ENCODE assay signal across 8 cellular contexts in the genomic region with DNA sequence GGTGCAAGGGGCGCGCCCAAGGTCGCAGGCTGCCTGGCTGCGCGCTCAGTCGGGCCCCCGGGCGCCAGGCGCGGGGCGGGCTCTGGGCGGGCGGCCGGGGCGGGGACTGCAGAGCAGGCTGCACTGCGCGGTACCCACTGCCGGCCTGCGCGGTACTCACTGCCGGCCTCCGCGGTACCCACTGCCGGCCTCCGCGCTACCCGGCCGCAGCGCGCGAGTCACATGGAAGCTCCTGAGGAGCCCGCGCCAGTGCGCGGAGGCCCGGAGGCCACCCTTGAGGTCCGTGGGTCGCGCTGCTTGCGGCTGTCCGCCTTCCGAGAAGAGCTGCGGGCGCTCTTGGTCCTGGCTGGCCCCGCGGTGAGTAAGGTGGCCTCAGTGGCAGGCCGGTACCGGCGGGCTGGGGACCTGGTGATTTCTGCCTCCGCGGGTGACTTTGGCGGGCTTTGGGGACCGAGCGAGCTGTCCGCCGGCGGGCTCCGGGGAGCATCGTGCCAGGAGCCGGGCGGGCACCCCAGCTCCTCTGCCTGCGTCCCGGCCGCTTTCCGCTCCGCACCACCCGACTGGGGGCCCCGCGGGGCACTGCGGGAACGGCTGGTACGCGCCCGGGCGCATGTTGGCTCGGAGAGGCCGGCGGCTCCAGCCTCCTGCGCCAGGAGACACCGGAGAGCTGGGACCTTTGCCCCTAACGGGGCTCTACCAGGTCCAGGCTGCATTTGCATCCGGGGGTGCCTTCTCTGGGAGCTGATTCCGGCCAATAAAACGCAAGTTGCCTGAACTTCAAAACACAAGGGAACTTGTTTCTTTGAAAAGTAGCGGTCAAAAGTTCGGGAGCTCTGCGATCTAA. TPM values are rescaled to one million over a fixed set of nuclear protein-coding genes. Genes with fewer than 3 reads are reported as not detected.
DNase-seq lines count a peak whose midpoint lies in the region; TF ChIP-seq lines count a peak whose summit lies in the region.

A gene with protein sequence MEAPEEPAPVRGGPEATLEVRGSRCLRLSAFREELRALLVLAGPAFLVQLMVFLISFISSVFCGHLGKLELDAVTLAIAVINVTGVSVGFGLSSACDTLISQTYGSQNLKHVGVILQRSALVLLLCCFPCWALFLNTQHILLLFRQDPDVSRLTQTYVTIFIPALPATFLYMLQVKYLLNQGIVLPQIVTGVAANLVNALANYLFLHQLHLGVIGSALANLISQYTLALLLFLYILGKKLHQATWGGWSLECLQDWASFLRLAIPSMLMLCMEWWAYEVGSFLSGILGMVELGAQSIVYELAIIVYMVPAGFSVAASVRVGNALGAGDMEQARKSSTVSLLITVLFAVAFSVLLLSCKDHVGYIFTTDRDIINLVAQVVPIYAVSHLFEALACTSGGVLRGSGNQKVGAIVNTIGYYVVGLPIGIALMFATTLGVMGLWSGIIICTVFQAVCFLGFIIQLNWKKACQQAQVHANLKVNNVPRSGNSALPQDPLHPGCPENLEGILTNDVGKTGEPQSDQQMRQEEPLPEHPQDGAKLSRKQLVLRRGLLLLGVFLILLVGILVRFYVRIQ (plus strand): TSS at position 137 of the 844 bp plus-strand sequence. CDS start 86 bp downstream, at position 223.

- no peak within 1 kb of the TSS for H3K18ac ChIP-seq in trophoblast cell (ENCODE audit: low read length)

- H3K9me3 ChIP-seq in A673 (ENCODE audit: low read depth, low read length, poor library complexity, severe bottlenecking) = no peaks in the 10 kb centered on the region
- H3K9me3 ChIP-seq in GM23248 (ENCODE audit: low read depth) = no peaks in the 10 kb centered on the region
- H3K9me3 ChIP-seq in cardiac muscle cell (ENCODE audit: low read depth) = no peaks in the 10 kb centered on the region
- no peaks in the 10 kb centered on the region for H3K9me3 ChIP-seq in trophoblast cell (ENCODE audit: insufficient read depth, low read depth, low read length)

- no peaks in the 10 kb centered on the region for H3K79me1 ChIP-seq in trophoblast cell (ENCODE audit: low read length)

- POLR2A ChIA-PET in A673 (lab: Charles Lee; ENCODE audit: low non-redundant PET) = no interaction called here

- no peaks in the 10 kb centered on the region for H3K79me2 ChIP-seq in GM23248 (ENCODE audit: insufficient read depth)
- no peaks in the 10 kb centered on the region for H3K79me2 ChIP-seq in trophoblast cell (ENCODE audit: control insufficient read depth, insufficient read depth, low read length, poor library complexity)

- H3K9me2 ChIP-seq in GM23248 (ENCODE audit: insufficient read depth) = no peaks in the 10 kb centered on the region

- no peak within 1 kb of the TSS for H2BK12ac ChIP-seq in trophoblast cell (ENCODE audit: low read length)

- no peak within 1 kb of the TSS for H2BK120ac ChIP-seq in trophoblast cell (ENCODE audit: insufficient read depth, low read length, poor library complexity)

- H3K27me3 ChIP-seq in A673 (replicated peaks; ENCODE audit: insufficient read depth, low read depth, low read length, poor library complexity) (peaks cover 13% of the 10 kb centered on the region), GM23248 (replicated peaks; ENCODE audit: insufficient read depth) (no peaks in the 10 kb centered on the region; the same call in 1 of the 2 replicates), cardiac muscle cell (peaks cover 2% of the 10 kb centered on the region), trophoblast cell (ENCODE audit: insufficient read depth, low read length) (peaks cover 22% of the 10 kb centered on the region)

- no peak within 1 kb of the TSS for H4K91ac ChIP-seq in trophoblast cell (ENCODE audit: low read depth, low read length)

- no peak within 1 kb of the TSS for H3K9ac ChIP-seq in GM23248
- no peak within 1 kb of the TSS for H3K9ac ChIP-seq in trophoblast cell (ENCODE audit: low read length)

- no TSS peak for BruUV-seq in A673 (replicated peaks; lab: Mats Ljungman, UMichigan)

- no peaks in the 10 kb centered on the region for H3F3A ChIP-seq in GM23248 (ENCODE audit: insufficient read depth)

- in situ Hi-C loops in GM23248 (cut with MboI) = no loop called here

- peak within 1 kb of the TSS; percentile 81 for H3K4me2 ChIP-seq in GM23248 (ENCODE audit: unreplicated experiment)
- H3K4me2 ChIP-seq in trophoblast cell (ENCODE audit: low read length) = peak within 1 kb of the TSS; percentile 79

- H3K9me3 Mint-ChIP-seq in activated T-cell treated with anti-CD3 and anti-CD28 coated beads, Interleukin-2, amount 50 U/mL, for 24 hours = no peaks in the 10 kb centered on the region

- H2AK5ac ChIP-seq in trophoblast cell (ENCODE audit: low read length) = no peak within 1 kb of the TSS

- no peak within 1 kb of the TSS for H3K23ac ChIP-seq in trophoblast cell (ENCODE audit: low read length)

- CTCF ChIA-PET in A673 (lab: Charles Lee) = no interaction called here

- DNase-seq in A673 (ENCODE audit: low spot score) (peak; percentile 26), GM23248 (peak; percentile 61), cardiac muscle cell (ENCODE audit: low read depth in 1 of 2, low spot score in 1 of 2) (peak; percentile 27 to 66), trophoblast cell (peak in 1 of 2 donors; percentile 32), NCI-H2029 (lab: John Stamatoyannopoulos, UW) (no peak), KG1 (lab: John Stamatoyannopoulos, UW) (no peak), GOT3 (lab: John Stamatoyannopoulos, UW) (no peak)
- DNase-seq in activated T-cell treated with anti-CD3 and anti-CD28 coated beads, Interleukin-2, amount 50 U/mL, for 24 hours = peak; percentile 47

- peak within 1 kb of the TSS; percentile 80 for H2AFZ ChIP-seq in GM23248
- no peak within 1 kb of the TSS for H2AFZ ChIP-seq in trophoblast cell (ENCODE audit: insufficient read depth, low read length, poor library complexity)

- H3K4me1 Mint-ChIP-seq in activated T-cell treated with anti-CD3 and anti-CD28 coated beads, Interleukin-2, amount 50 U/mL, for 24 hours (ENCODE audit: low read depth) = peaks cover 14% of the 10 kb centered on the region

- H3K27ac ChIP-seq in A673 (ENCODE audit: low read depth, low read length, poor library complexity, severe bottlenecking) = no peak within 1 kb of the TSS
- H3K27ac ChIP-seq in GM23248 = no peak within 1 kb of the TSS
- no peak within 1 kb of the TSS for H3K27ac ChIP-seq in cardiac muscle cell
- no peak within 1 kb of the TSS for H3K27ac ChIP-seq in trophoblast cell (ENCODE audit: low read depth, low read length)

- TF ChIP-seq CTCF in A673 (conservative IDR thresholded peaks at IDR 0.05; ENCODE audit: low read depth, low read length) (no peak), cardiac muscle cell (IDR thresholded peaks at IDR 0.05; ENCODE audit: low read depth, low read length) (no peak)

- peak within 1 kb of the TSS; percentile 57 for H3K4me3 ChIP-seq in A673 (ENCODE audit: low read depth, low read length, poor library complexity, severe bottlenecking)
- H3K4me3 ChIP-seq in GM23248 = peak within 1 kb of the TSS; percentile 66
- H3K4me3 ChIP-seq in cardiac muscle cell = peak within 1 kb of the TSS; percentile 60
- peak within 1 kb of the TSS; percentile 58 for H3K4me3 ChIP-seq in trophoblast cell (ENCODE audit: low read depth, low read length)

- no peak within 1 kb of the TSS for H4K8ac ChIP-seq in trophoblast cell (ENCODE audit: low read depth, low read length)

- H3K27ac Mint-ChIP-seq in activated T-cell treated with anti-CD3 and anti-CD28 coated beads, Interleukin-2, amount 50 U/mL, for 24 hours = no peak within 1 kb of the TSS

- no peaks in the 10 kb centered on the region for H3K36me3 Mint-ChIP-seq in activated T-cell treated with anti-CD3 and anti-CD28 coated beads, Interleukin-2, amount 50 U/mL, for 24 hours (ENCODE audit: low read depth)

- H3K27me3 Mint-ChIP-seq in activated T-cell treated with anti-CD3 and anti-CD28 coated beads, Interleukin-2, amount 50 U/mL, for 24 hours = peaks cover 61% of the 10 kb centered on the region

- no peaks in the 10 kb centered on the region for H4K20me1 ChIP-seq in GM23248 (ENCODE audit: insufficient read depth)

- H4K12ac ChIP-seq in trophoblast cell (ENCODE audit: low read depth, low read length) = no peak within 1 kb of the TSS

- no peak within 1 kb of the TSS for H3K4ac ChIP-seq in trophoblast cell (ENCODE audit: low read depth, low read length)

- H2BK5ac ChIP-seq in trophoblast cell (ENCODE audit: low read depth, low read length, poor library complexity) = no peak within 1 kb of the TSS

- H3K4me1 ChIP-seq in A673 (ENCODE audit: insufficient read depth, low read length, poor library complexity, severe bottlenecking) (no peaks in the 10 kb centered on the region), GM23248 (ENCODE audit: insufficient read depth) (no peaks in the 10 kb centered on the region), cardiac muscle cell (ENCODE audit: low read depth) (peaks cover 17% of the 10 kb centered on the region), trophoblast cell (ENCODE audit: control insufficient read depth in 1 of 2, insufficient read depth in 2 of 2, low read length in 2 of 2) (peaks cover 0 to 7% of the 10 kb centered on the region in 2 experiments)

- intact Hi-C loops in A673 (cut with micrococcal nuclease; ENCODE audit: unreplicated experiment) = no loop called here

- H3K14ac ChIP-seq in trophoblast cell (ENCODE audit: low read length) = no peak within 1 kb of the TSS

- H3K36me3 ChIP-seq in A673 (ENCODE audit: insufficient read depth, low read length, poor library complexity, severe bottlenecking) (no peaks in the 10 kb centered on the region), GM23248 (ENCODE audit: low read depth) (no peaks in the 10 kb centered on the region), cardiac muscle cell (no peaks in the 10 kb centered on the region), trophoblast cell (ENCODE audit: control insufficient read depth in 1 of 2, insufficient read depth in 2 of 2, low read length in 2 of 2) (no peaks in the 10 kb centered on the region)

- WGBS in GM23248 (ENCODE audit: low coverage in 1 of 2, low lambda C conversion rate in 2 of 2, missing lambda C conversion rate in 2 of 2), 2 experiments = 3 to 4% methylated on average over 67 to 74 of the region's 87 CpGs
- WGBS in trophoblast cell (ENCODE audit: extremely low coverage, insufficient coverage, insufficient read length) = no CpG with 5 or more reads among the region's 87 CpGs

- peak within 1 kb of the TSS; percentile 66 for H3K4me3 Mint-ChIP-seq in activated T-cell treated with anti-CD3 and anti-CD28 coated beads, Interleukin-2, amount 50 U/mL, for 24 hours

RNA-seq across cellular contexts. Expression of the gene that starts here (rescaled TPM):
- total RNA-seq in A673 (2021) (1.9 and 2.1 TPM in 2 replicates), cardiac muscle cell (16.0 and 48.6 TPM in 2 replicates)
- total RNA-seq in GM23248 (2014; rRNA removed; shearing (Covaris generic)) = 1.9 and 7.0 TPM in 2 replicates
- polyA plus RNA-seq in GM23248 (2016; fragmentation: Nextera tagmentation; extraction: Ambion mirVana) (0.76 and 1.1 TPM in 2 replicates), cardiac muscle cell (15.5 and 19.7 TPM in 2 replicates)
- polyA plus RNA-seq in trophoblast cell (2013) = not detected in 2 replicates

Comparison
In these comparisons a context has a peak if more than half of its experiments do, and no peak if none do; other contexts are left out.
1. DNase-seq: peak in A673 (single experiment), GM23248 (single experiment), activated T-cell treated with anti-CD3 and anti-CD28 coated beads, Interleukin-2, amount 50 U/mL, for 24 hours (single experiment) and cardiac muscle cell (2 of 2); none in NCI-H2029 (single experiment), KG1 (single experiment) and GOT3 (single experiment).
2. Peak in every context shown above with its lines, with median percentiles within 50 percentile points of each other: H3K4me3 ChIP-seq.